8 cellular contexts compared by ENCODE assay signal in the genomic region with DNA sequence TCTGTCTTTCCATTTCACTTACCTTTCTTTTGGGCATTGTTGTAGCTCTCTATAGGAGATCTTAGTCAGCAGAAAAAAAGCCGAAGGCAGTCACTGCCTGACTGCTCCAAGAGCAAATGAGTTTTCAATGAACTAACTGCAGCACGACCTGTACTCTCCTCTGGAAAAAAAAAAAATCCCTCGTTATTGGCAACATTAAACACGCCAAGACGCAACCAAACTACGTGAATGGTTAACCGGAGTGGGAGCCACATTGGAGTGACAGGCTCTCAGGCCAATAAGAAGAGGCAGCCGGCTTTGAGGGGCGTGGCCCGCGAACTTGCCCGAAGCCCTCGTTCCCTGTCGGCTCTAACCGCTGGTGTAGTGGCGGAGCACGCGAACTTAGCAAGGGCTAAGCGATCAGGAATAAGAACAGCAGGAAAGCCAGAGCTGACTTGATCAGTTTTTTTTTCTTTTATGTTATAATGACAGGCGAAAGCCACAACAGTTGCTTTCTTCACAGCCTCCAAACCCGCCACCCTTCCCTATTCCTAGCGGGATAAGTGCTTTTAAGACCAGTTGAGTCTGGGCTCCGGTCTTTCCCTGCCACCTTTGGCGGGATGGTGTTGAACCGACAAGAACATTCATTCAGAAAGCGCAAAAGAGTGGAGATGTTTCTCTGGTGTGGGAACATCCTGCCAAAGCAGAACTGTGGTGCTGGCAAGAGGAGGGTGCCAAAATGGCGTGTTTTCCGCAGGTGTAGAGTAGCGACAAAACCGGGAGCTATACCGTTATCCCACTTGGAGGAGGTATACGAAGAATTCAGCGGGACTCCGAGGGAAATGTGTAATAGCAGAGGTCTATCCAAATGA.
DNase-seq lines count a peak whose midpoint lies in the region; ATAC-seq and TF ChIP-seq lines count a peak whose summit lies in the region.

No MANE protein-coding gene starts in this region.

- peaks cover 18% of the 10 kb centered on the region for H3K4me1 Mint-ChIP-seq in activated T-helper 1 cell treated with anti-CD3 and anti-CD28 coated beads, Interleukin-12 subunit alpha, Interleukin-12 subunit beta, Interleukin-2, Interleukin-4 antibody, amounts not matched to agents 30 ng/mL and 10 ng/mL and 1 ng/mL, durations not matched to agents 14 hours and 24 hours and 36 hours (ENCODE audit: low read depth)
- H3K4me1 Mint-ChIP-seq in naive B cell, result peaks cover 0 to 5% (median 2%) of the 10 kb centered on the region in 3 donors

- peak overlapping the region in 3 of 4 donors; percentile 38 to 52 (median 49) for H3K27ac ChIP-seq in Peyer's patch

- H3K36me3 Mint-ChIP-seq in activated T-helper 1 cell treated with anti-CD3 and anti-CD28 coated beads, Interleukin-12 subunit alpha, Interleukin-12 subunit beta, Interleukin-2, Interleukin-4 antibody, amounts not matched to agents 30 ng/mL and 10 ng/mL and 1 ng/mL, durations not matched to agents 14 hours and 24 hours and 36 hours (ENCODE audit: low read depth), result no peaks in the 10 kb centered on the region
- no peaks in the 10 kb centered on the region for H3K36me3 Mint-ChIP-seq in naive B cell

- peak; percentile 93 to 95 for ATAC-seq in naive B cell (ENCODE audit: low read depth in 2 of 2)

- H3K27me3 Mint-ChIP-seq in activated T-helper 1 cell treated with anti-CD3 and anti-CD28 coated beads, Interleukin-12 subunit alpha, Interleukin-12 subunit beta, Interleukin-2, Interleukin-4 antibody, amounts not matched to agents 30 ng/mL and 10 ng/mL and 1 ng/mL, durations not matched to agents 14 hours and 24 hours and 36 hours (ENCODE audit: insufficient read depth), result peaks cover 9% of the 10 kb centered on the region
- H3K27me3 Mint-ChIP-seq in naive B cell, result peaks cover 0 to 5% (median 0%) of the 10 kb centered on the region in 3 donors

- no peaks in the 10 kb centered on the region for H3K27me3 ChIP-seq in Peyer's patch

- DNase-seq in CMK (ENCODE audit: low read depth) (peak; percentile 79), GM20000 (ENCODE audit: low spot score) (peak; percentile 80), HS-27A (ENCODE audit: low read depth) (peak; percentile 62), Peyer's patch (peak; percentile 80 to 96 (median 90)), fibroblast of mammary gland (ENCODE audit: low read depth) (peak; percentile 92), naive B cell (peak; percentile 81)
- DNase-seq in activated T-helper 1 cell treated with anti-CD3 and anti-CD28 coated beads, Interleukin-12 subunit alpha, Interleukin-12 subunit beta, Interleukin-2, Interleukin-4 antibody, amounts not matched to agents 30 ng/mL and 10 ng/mL and 1 ng/mL, durations not matched to agents 14 hours and 24 hours and 36 hours (ENCODE audit: low spot score), result peak; percentile 78
- DNase-seq in stimulated activated CD8-positive, alpha-beta memory T cell treated with anti-CD3 and anti-CD28 coated beads, Interleukin-7, amount 100 ng/mL, for 48 hours (ENCODE audit: extremely low read depth in 1 of 2, low read depth in 1 of 2), result peak; percentile 63 to 76

- H3K36me3 ChIP-seq in Peyer's patch, result no peaks in the 10 kb centered on the region

- no peaks in the 10 kb centered on the region for H3K9me3 Mint-ChIP-seq in activated T-helper 1 cell treated with anti-CD3 and anti-CD28 coated beads, Interleukin-12 subunit alpha, Interleukin-12 subunit beta, Interleukin-2, Interleukin-4 antibody, amounts not matched to agents 30 ng/mL and 10 ng/mL and 1 ng/mL, durations not matched to agents 14 hours and 24 hours and 36 hours
- H3K9me3 Mint-ChIP-seq in naive B cell, result no peaks in the 10 kb centered on the region

- H3K27ac Mint-ChIP-seq in activated T-helper 1 cell treated with anti-CD3 and anti-CD28 coated beads, Interleukin-12 subunit alpha, Interleukin-12 subunit beta, Interleukin-2, Interleukin-4 antibody, amounts not matched to agents 30 ng/mL and 10 ng/mL and 1 ng/mL, durations not matched to agents 14 hours and 24 hours and 36 hours, result peak overlapping the region; percentile 76
- H3K27ac Mint-ChIP-seq in naive B cell, result peak overlapping the region in 5 of 6 donors; percentile 66 to 90 (median 86)

- TF ChIP-seq POLR2A in Peyer's patch (IDR thresholded peaks at IDR 0.05), result peak in 1 of 2 donors; percentile 43

- intact Hi-C loops in activated T-helper 1 cell treated with anti-CD3 and anti-CD28 coated beads, Interleukin-12 subunit alpha, Interleukin-12 subunit beta, Interleukin-2, Interleukin-4 antibody, amounts not matched to agents 30 ng/mL and 10 ng/mL and 1 ng/mL, durations not matched to agents 14 hours and 24 hours and 36 hours (cut with micrococcal nuclease), result loop anchor here (1.0 to 2.0 kb wide), 3 partner anchors 81 to 313 kb away; a partner anchor contains a TSS

- no peaks in the 10 kb centered on the region for H3K4me1 ChIP-seq in Peyer's patch

- peak overlapping the region; percentile 41 to 62 (median 46) for H3K4me3 ChIP-seq in Peyer's patch
- peak overlapping the region; percentile 66 for H3K4me3 ChIP-seq in fibroblast of mammary gland (ENCODE audit: control insufficient read depth, low read depth, low read length)

- TF ChIP-seq CTCF in GM20000 (IDR thresholded peaks at IDR 0.05; ENCODE audit: extremely low read depth, missing control alignments), result no peak
- no peak for TF ChIP-seq CTCF in Peyer's patch (IDR thresholded peaks at IDR 0.05)
- no peak for TF ChIP-seq CTCF in fibroblast of mammary gland (conservative IDR thresholded peaks at IDR 0.05; ENCODE audit: control insufficient read depth, insufficient read depth, low read depth, low read length)

- no peaks in the 10 kb centered on the region for H3K9me3 ChIP-seq in Peyer's patch

- H3K4me3 Mint-ChIP-seq in activated T-helper 1 cell treated with anti-CD3 and anti-CD28 coated beads, Interleukin-12 subunit alpha, Interleukin-12 subunit beta, Interleukin-2, Interleukin-4 antibody, amounts not matched to agents 30 ng/mL and 10 ng/mL and 1 ng/mL, durations not matched to agents 14 hours and 24 hours and 36 hours, result peak overlapping the region; percentile 94
- H3K4me3 Mint-ChIP-seq in naive B cell, result peak overlapping the region; percentile 90 to 99 (median 96)

Comparison
In these comparisons a context has a peak if more than half of its experiments do, and no peak if none do; other contexts are left out.
1. Peak in every context shown above with its lines: DNase-seq, ATAC-seq, H3K4me3 ChIP-seq and H3K27ac ChIP-seq.